In genomic region chrX:108417257-108417656, GRCh38 we compare ENCODE assay signal across 16 cellular contexts. TPM values are rescaled to one million over a fixed set of nuclear protein-coding genes. Genes with fewer than 3 reads are reported as not detected.
"Had no signal": no experiment of that assay in that cellular context is flagged by ENCODE, and none has a peak within 500 bp of the region (broad histone marks: within the 10 kb centered on the region; RNA-seq: fewer than 3 reads in every experiment).

No MANE protein-coding gene starts in this region.

- ATAC-seq: activated naive CD8-positive, alpha-beta T cell treated with anti-CD3 and anti-CD28 coated beads, Interleukin-2, amount 50 U/mL, for 24 hours; left lobe of liver; WTC11 had no signal

- H3K27me3 Mint-ChIP-seq: activated CD4-positive, alpha-beta T cell treated with anti-CD3 and anti-CD28 coated beads, Interleukin-2, amount 10 ng/mL, durations not matched to agents 24 days and 14 days; activated naive CD8-positive, alpha-beta T cell treated with anti-CD3 and anti-CD28 coated beads, Interleukin-2, amount 50 U/mL, for 24 hours; memory B cell had no signal

- H3K27ac Mint-ChIP-seq: activated CD4-positive, alpha-beta T cell treated with anti-CD3 and anti-CD28 coated beads, Interleukin-2, amount 10 ng/mL, durations not matched to agents 24 days and 14 days; activated naive CD8-positive, alpha-beta T cell treated with anti-CD3 and anti-CD28 coated beads, Interleukin-2, amount 50 U/mL, for 24 hours; activated T-helper 1 cell treated with anti-CD3 and anti-CD28 coated beads, Interleukin-12 subunit alpha, Interleukin-12 subunit beta, Interleukin-2, Interleukin-4 antibody, amounts not matched to agents 30 ng/mL and 10 ng/mL and 1 ng/mL, durations not matched to agents 14 hours and 24 hours and 36 hours; memory B cell; WTC11 had no signal

- H3K9me3 ChIP-seq: sigmoid colon had no signal

- H3K4me3 Mint-ChIP-seq: activated CD4-positive, alpha-beta T cell treated with anti-CD3 and anti-CD28 coated beads, Interleukin-2, amount 10 ng/mL, durations not matched to agents 24 days and 14 days; activated naive CD8-positive, alpha-beta T cell treated with anti-CD3 and anti-CD28 coated beads, Interleukin-2, amount 50 U/mL, for 24 hours; activated T-helper 1 cell treated with anti-CD3 and anti-CD28 coated beads, Interleukin-12 subunit alpha, Interleukin-12 subunit beta, Interleukin-2, Interleukin-4 antibody, amounts not matched to agents 30 ng/mL and 10 ng/mL and 1 ng/mL, durations not matched to agents 14 hours and 24 hours and 36 hours; memory B cell; nephron; WTC11 had no signal

- H3K36me3 ChIP-seq: cardiac muscle cell, sigmoid colon had no signal

- H3K27ac ChIP-seq: cardiac muscle cell had no signal

- H3K4me1 ChIP-seq: sigmoid colon had no signal

- DNase-seq: activated CD4-positive, alpha-beta T cell treated with anti-CD3 and anti-CD28 coated beads, Interleukin-2, amount 10 ng/mL, durations not matched to agents 24 days and 14 days; activated naive CD4-positive, alpha-beta T cell; activated naive CD8-positive, alpha-beta T cell treated with anti-CD3 and anti-CD28 coated beads, Interleukin-2, amount 50 U/mL, for 24 hours; foreskin melanocyte; head of caudate nucleus; islet precursor cell; sigmoid colon; stimulated activated CD4-positive, alpha-beta T cell treated with anti-CD3 and anti-CD28 coated beads, Interleukin-2, amount 100 ng/mL, for 24 hours; stimulated activated naive CD4-positive, alpha-beta T cell treated with Interleukin-2 at 50 U/mL for 16 hours; trophoblast cell had no signal

- H3K4me1 Mint-ChIP-seq: activated CD4-positive, alpha-beta T cell treated with anti-CD3 and anti-CD28 coated beads, Interleukin-2, amount 10 ng/mL, durations not matched to agents 24 days and 14 days; activated naive CD8-positive, alpha-beta T cell treated with anti-CD3 and anti-CD28 coated beads, Interleukin-2, amount 50 U/mL, for 24 hours; memory B cell had no signal

- H3K36me3 Mint-ChIP-seq: memory B cell, WTC11 had no signal

- H3K9me3 Mint-ChIP-seq: activated CD4-positive, alpha-beta T cell treated with anti-CD3 and anti-CD28 coated beads, Interleukin-2, amount 10 ng/mL, durations not matched to agents 24 days and 14 days; activated naive CD8-positive, alpha-beta T cell treated with anti-CD3 and anti-CD28 coated beads, Interleukin-2, amount 50 U/mL, for 24 hours; activated T-helper 1 cell treated with anti-CD3 and anti-CD28 coated beads, Interleukin-12 subunit alpha, Interleukin-12 subunit beta, Interleukin-2, Interleukin-4 antibody, amounts not matched to agents 30 ng/mL and 10 ng/mL and 1 ng/mL, durations not matched to agents 14 hours and 24 hours and 36 hours; memory B cell; nephron; WTC11 had no signal

- H3K27me3 ChIP-seq: cardiac muscle cell, sigmoid colon had no signal

- H3K4me3 ChIP-seq: cardiac muscle cell, sigmoid colon had no signal

RNA-seq across cellular contexts. Expression of gene COL4A6, which starts 21.0 kb away (rescaled TPM):
- total RNA-seq: activated CD4-positive, alpha-beta T cell treated with anti-CD3 and anti-CD28 coated beads, Interleukin-2, amount 10 ng/mL, durations not matched to agents 24 days and 14 days; activated T-helper 1 cell treated with anti-CD3 and anti-CD28 coated beads, Interleukin-12 subunit alpha, Interleukin-12 subunit beta, Interleukin-2, Interleukin-4 antibody, amounts not matched to agents 30 ng/mL and 10 ng/mL and 1 ng/mL, durations not matched to agents 14 hours and 24 hours and 36 hours had no signal

RNA-seq across cellular contexts. Expression of gene COL4A5, which starts 22.4 kb away (rescaled TPM):
- total RNA-seq: activated CD4-positive, alpha-beta T cell treated with anti-CD3 and anti-CD28 coated beads, Interleukin-2, amount 10 ng/mL, durations not matched to agents 24 days and 14 days; activated T-helper 1 cell treated with anti-CD3 and anti-CD28 coated beads, Interleukin-12 subunit alpha, Interleukin-12 subunit beta, Interleukin-2, Interleukin-4 antibody, amounts not matched to agents 30 ng/mL and 10 ng/mL and 1 ng/mL, durations not matched to agents 14 hours and 24 hours and 36 hours had no signal
